Comparison of ENCODE assay signal across 20 cellular contexts in genomic region chr10:13338337-13339128, GRCh38. TPM values are rescaled to one million over a fixed set of nuclear protein-coding genes. Genes with fewer than 3 reads are reported as not detected.
DNase-seq lines count a peak whose midpoint lies in the region; ATAC-seq and TF ChIP-seq lines count a peak whose summit lies in the region.
"Had no signal": no experiment of that assay in that cellular context is flagged by ENCODE, and none has a peak within 500 bp of the region (broad histone marks: within the 10 kb centered on the region; RNA-seq: fewer than 3 reads in every experiment).

No MANE protein-coding gene starts in this region.

- CTCF ChIA-PET in activated CD4-positive, alpha-beta T cell treated with anti-CD3 and anti-CD28 coated beads, Interleukin-2, amount 10 ng/mL, durations not matched to agents 7 days and 5 days (lab: Charles Lee), result interaction anchor here (0.6 kb wide), 1 partner anchor 392 kb away, joined by 7 read pairs; no protein-coding TSS in a partner anchor

- peak overlapping the region; percentile 27 for H3K27ac Mint-ChIP-seq in activated CD4-positive, alpha-beta T cell treated with anti-CD3 and anti-CD28 coated beads, Interleukin-2, amount 10 ng/mL, durations not matched to agents 7 days and 5 days
- H3K27ac Mint-ChIP-seq in natural killer cell treated with Interleukin-12 subunit alpha and Interleukin-12 subunit beta and Interleukin-15 and Interleukin-18, amount 100 ng/mL, for 72 hours, result no peak overlapping the region
- H3K27ac Mint-ChIP-seq: activated CD8-positive, alpha-beta T cell treated with anti-CD3 and anti-CD28 coated beads for 36 hours had no signal

- no peaks in the 10 kb centered on the region for H3K27me3 Mint-ChIP-seq in activated CD4-positive, alpha-beta T cell treated with anti-CD3 and anti-CD28 coated beads, Interleukin-2, amount 10 ng/mL, durations not matched to agents 7 days and 5 days
- H3K27me3 Mint-ChIP-seq in natural killer cell treated with Interleukin-12 subunit alpha and Interleukin-12 subunit beta and Interleukin-15 and Interleukin-18, amount 100 ng/mL, for 72 hours, result no peaks in the 10 kb centered on the region
- H3K27me3 Mint-ChIP-seq: activated CD8-positive, alpha-beta T cell treated with anti-CD3 and anti-CD28 coated beads for 36 hours; naive thymus-derived CD4-positive, alpha-beta T cell had no signal

- H3K36me3 Mint-ChIP-seq in activated CD4-positive, alpha-beta T cell treated with anti-CD3 and anti-CD28 coated beads, Interleukin-2, amount 10 ng/mL, durations not matched to agents 7 days and 5 days (ENCODE audit: low read depth), result peaks cover 53% of the 10 kb centered on the region
- no peaks in the 10 kb centered on the region for H3K36me3 Mint-ChIP-seq in natural killer cell treated with Interleukin-12 subunit alpha and Interleukin-12 subunit beta and Interleukin-15 and Interleukin-18, amount 100 ng/mL, for 72 hours

- H3K36me3 ChIP-seq in transverse colon, result peaks cover 0 to 2% (median 0%) of the 10 kb centered on the region in 4 donors

- H3K27ac ChIP-seq in transverse colon (peak overlapping the region; percentile 70 to 77 (median 71)), caudate nucleus (ENCODE audit: low read depth, low read length) (no peak overlapping the region)
- H3K27ac ChIP-seq: 22Rv1, cardiac muscle cell had no signal

- TF ChIP-seq POLR2A in transverse colon (IDR thresholded peaks at IDR 0.05), result no peak

- H3K9me3 Mint-ChIP-seq in activated CD4-positive, alpha-beta T cell treated with anti-CD3 and anti-CD28 coated beads, Interleukin-2, amount 10 ng/mL, durations not matched to agents 7 days and 5 days, result no peaks in the 10 kb centered on the region
- H3K9me3 Mint-ChIP-seq in natural killer cell treated with Interleukin-12 subunit alpha and Interleukin-12 subunit beta and Interleukin-15 and Interleukin-18, amount 100 ng/mL, for 72 hours, result no peaks in the 10 kb centered on the region
- H3K9me3 Mint-ChIP-seq: activated CD8-positive, alpha-beta T cell treated with anti-CD3 and anti-CD28 coated beads for 36 hours; naive thymus-derived CD4-positive, alpha-beta T cell had no signal

- no peaks in the 10 kb centered on the region for H3K9me3 ChIP-seq in transverse colon

- H3K4me1 Mint-ChIP-seq in activated CD4-positive, alpha-beta T cell treated with anti-CD3 and anti-CD28 coated beads, Interleukin-2, amount 10 ng/mL, durations not matched to agents 7 days and 5 days, result peaks cover 39% of the 10 kb centered on the region
- H3K4me1 Mint-ChIP-seq in natural killer cell treated with Interleukin-12 subunit alpha and Interleukin-12 subunit beta and Interleukin-15 and Interleukin-18, amount 100 ng/mL, for 72 hours (ENCODE audit: low read depth in 2 of 2), result peaks cover 5 to 13% of the 10 kb centered on the region in 2 donors

- no peak for TF ChIP-seq EP300 in transverse colon (IDR thresholded peaks at IDR 0.05; ENCODE audit: low read depth)

- no peaks in the 10 kb centered on the region for H3K27me3 ChIP-seq in transverse colon
- H3K27me3 ChIP-seq: cardiac muscle cell had no signal

- no peak for TF ChIP-seq CTCF in transverse colon (IDR thresholded peaks at IDR 0.05)

- no peak overlapping the region for H3K4me3 ChIP-seq in transverse colon
- H3K4me3 ChIP-seq: cardiac muscle cell, smooth muscle cell had no signal

- intact Hi-C loops in transverse colon (cut with DNase I; ENCODE audit: low total_unique reads), result no loop called here

- ATAC-seq in HG02642 (IDR thresholded peaks at IDR 0.05; ENCODE audit: poor library complexity, unreplicated experiment), result no peak
- ATAC-seq in natural killer cell treated with Interleukin-12 subunit alpha and Interleukin-12 subunit beta and Interleukin-15 and Interleukin-18, amount 100 ng/mL, for 72 hours, result no peak
- ATAC-seq: activated CD8-positive, alpha-beta T cell treated with anti-CD3 and anti-CD28 coated beads for 36 hours; naive thymus-derived CD4-positive, alpha-beta T cell; PC-3 had no signal

- POLR2A ChIA-PET in activated CD4-positive, alpha-beta T cell treated with anti-CD3 and anti-CD28 coated beads, Interleukin-2, amount 10 ng/mL, durations not matched to agents 7 days and 5 days (lab: Charles Lee), result interaction anchor here (0.6 kb wide), 1 partner anchor 446 kb away, joined by 3 read pairs; no protein-coding TSS in a partner anchor

- H3K4me1 ChIP-seq in transverse colon, result peaks cover 9 to 34% (median 19%) of the 10 kb centered on the region in 4 donors

- in situ Hi-C loops in transverse colon (cut with MboI; ENCODE audit: low pct_ligation_motif_present in 1 of 4, low pct_unique_long_range_greater_than_20kb in 1 of 4, low sequenced_read_pairs in 3 of 4), result no loop called here

- H3K4me3 Mint-ChIP-seq in activated CD4-positive, alpha-beta T cell treated with anti-CD3 and anti-CD28 coated beads, Interleukin-2, amount 10 ng/mL, durations not matched to agents 7 days and 5 days, result no peak overlapping the region
- no peak overlapping the region for H3K4me3 Mint-ChIP-seq in natural killer cell treated with Interleukin-12 subunit alpha and Interleukin-12 subunit beta and Interleukin-15 and Interleukin-18, amount 100 ng/mL, for 72 hours
- H3K4me3 Mint-ChIP-seq: activated CD8-positive, alpha-beta T cell treated with anti-CD3 and anti-CD28 coated beads for 36 hours had no signal

- WGBS in transverse colon (ENCODE audit: low coverage in 1 of 2), 2 donors, result 41 to 46% methylated on average over 6 to 11 of the region's 11 CpGs

- no peak for DNase-seq in activated CD4-positive, alpha-beta T cell treated with anti-CD3 and anti-CD28 coated beads, Interleukin-2, amount 10 ng/mL, durations not matched to agents 7 days and 5 days
- no peak for DNase-seq in activated CD4-positive, alpha-beta T cell treated with anti-CD3 and anti-CD28 coated beads, Interleukin-2, amount 50 U/mL, for 48 hours
- DNase-seq in dermis microvascular lymphatic vessel endothelial cell (ENCODE audit: low read depth in 2 of 2), result peak; percentile 75 to 84
- peak; percentile 36 for DNase-seq in iris pigment epithelial cell (ENCODE audit: low read depth)
- peak; percentile 58 for DNase-seq in transverse colon
- DNase-seq in caudate nucleus (lab: John Stamatoyannopoulos, UW), result no peak
- no peak for DNase-seq in natural killer cell treated with Interleukin-12 subunit alpha and Interleukin-12 subunit beta and Interleukin-15 and Interleukin-18, amount 100 ng/mL, for 72 hours (ENCODE audit: low spot score)
- DNase-seq: activated CD8-positive, alpha-beta T cell treated with anti-CD3 and anti-CD28 coated beads for 36 hours; activated gamma-delta T cell; DMS 273 treated with DMSO at 0.1 percent for 48 hours; H7; islet precursor cell; MV-4-11; naive thymus-derived CD4-positive, alpha-beta T cell; PC-3; trophoblast cell had no signal

RNA-seq across cellular contexts. Expression of gene SEPHS1, which starts 9.6 kb away (rescaled TPM):
- total RNA-seq in activated CD4-positive, alpha-beta T cell treated with anti-CD3 and anti-CD28 coated beads, Interleukin-2, amount 10 ng/mL, durations not matched to agents 7 days and 5 days, result 10 to 100 TPM; 74.4 to 74.9 TPM
- total RNA-seq in dermis microvascular lymphatic vessel endothelial cell (34.1 and 40.1 TPM in 2 replicates), transverse colon (10 to 100 TPM; 14.6 to 44.6 (median 28.5) TPM)
- 10 to 100 TPM; 37.8 to 62.4 TPM for total RNA-seq in natural killer cell treated with Interleukin-12 subunit alpha and Interleukin-12 subunit beta and Interleukin-15 and Interleukin-18, amount 100 ng/mL, for 72 hours

RNA-seq across cellular contexts. Expression of gene PHYH, which starts 38.7 kb away (rescaled TPM):
- total RNA-seq in activated CD4-positive, alpha-beta T cell treated with anti-CD3 and anti-CD28 coated beads, Interleukin-2, amount 10 ng/mL, durations not matched to agents 7 days and 5 days, result 10 to 100 TPM in 1 of 2 experiments, 1 to 10 TPM in 1; 9.8 to 12.0 TPM
- 5.8 and 8.1 TPM in 2 replicates for total RNA-seq in dermis microvascular lymphatic vessel endothelial cell
- total RNA-seq in transverse colon, result 10 to 100 TPM; 16.1 to 90.1 (median 49.2) TPM
- total RNA-seq in natural killer cell treated with Interleukin-12 subunit alpha and Interleukin-12 subunit beta and Interleukin-15 and Interleukin-18, amount 100 ng/mL, for 72 hours, result 1 to 10 TPM; 4.4 to 7.0 TPM

Comparison
In these comparisons a context has a peak if more than half of its experiments do, and no peak if none do; other contexts are left out.
1. DNase-seq: peak in dermis microvascular lymphatic vessel endothelial cell (2 of 2), iris pigment epithelial cell (single experiment) and transverse colon (single experiment); none in activated CD4-positive, alpha-beta T cell treated with anti-CD3 and anti-CD28 coated beads, Interleukin-2, amount 10 ng/mL, durations not matched to agents 7 days and 5 days (single experiment), activated CD4-positive, alpha-beta T cell treated with anti-CD3 and anti-CD28 coated beads, Interleukin-2, amount 50 U/mL, for 48 hours (0 of 2), caudate nucleus (0 of 61) and natural killer cell treated with Interleukin-12 subunit alpha and Interleukin-12 subunit beta and Interleukin-15 and Interleukin-18, amount 100 ng/mL, for 72 hours (single experiment).